1 cellular context compared by ENCODE assay signal in the genomic region with DNA sequence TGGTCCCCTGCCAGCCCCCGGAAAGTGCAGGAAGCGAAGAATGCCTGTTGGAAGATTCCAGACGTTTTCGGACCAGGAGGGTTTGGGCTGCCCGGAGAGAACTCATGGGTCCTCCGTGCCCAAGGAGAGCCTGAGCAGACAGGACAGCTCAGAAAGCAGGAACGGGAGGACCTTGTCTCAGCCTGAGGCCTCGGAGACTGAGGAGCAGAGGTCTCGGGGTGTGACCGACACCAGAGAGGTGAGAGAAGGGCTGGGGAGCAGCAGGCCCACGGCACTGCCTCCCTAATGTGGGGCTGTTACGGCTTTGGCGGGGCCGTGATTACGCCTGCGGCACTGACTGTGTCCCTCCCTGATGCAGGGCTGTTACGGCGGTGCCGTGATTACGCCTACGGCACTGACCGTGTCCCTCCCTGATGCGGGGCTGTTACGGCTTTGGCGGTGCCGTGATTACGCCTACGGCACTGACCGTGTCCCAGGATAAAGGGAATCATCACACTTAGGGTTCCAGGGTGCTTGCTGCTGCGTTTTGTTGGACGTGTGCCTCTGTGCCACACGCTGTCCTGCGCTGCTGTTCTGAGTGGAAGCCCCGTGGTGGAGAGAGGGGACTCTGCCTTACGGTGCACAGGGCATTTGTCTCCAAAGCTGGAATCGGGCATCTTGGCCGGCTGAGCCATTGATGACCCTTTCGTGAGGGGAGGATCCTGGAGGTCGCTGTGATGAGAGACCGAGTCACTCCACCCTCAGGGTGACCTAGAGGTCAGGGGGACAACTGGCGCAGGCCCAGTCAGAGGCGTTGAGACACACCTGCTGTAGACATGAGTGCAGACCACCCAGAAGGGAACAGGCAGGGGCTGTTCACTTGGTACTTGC.
TF ChIP-seq lines count a peak whose summit lies in the region.

No MANE protein-coding gene starts in this region.

TF ChIP-seq in WTC11, 78 proteins besides CTCF, POLR2A, EP300 and RAD21:
- TF ChIP-seq, protein P1, sequence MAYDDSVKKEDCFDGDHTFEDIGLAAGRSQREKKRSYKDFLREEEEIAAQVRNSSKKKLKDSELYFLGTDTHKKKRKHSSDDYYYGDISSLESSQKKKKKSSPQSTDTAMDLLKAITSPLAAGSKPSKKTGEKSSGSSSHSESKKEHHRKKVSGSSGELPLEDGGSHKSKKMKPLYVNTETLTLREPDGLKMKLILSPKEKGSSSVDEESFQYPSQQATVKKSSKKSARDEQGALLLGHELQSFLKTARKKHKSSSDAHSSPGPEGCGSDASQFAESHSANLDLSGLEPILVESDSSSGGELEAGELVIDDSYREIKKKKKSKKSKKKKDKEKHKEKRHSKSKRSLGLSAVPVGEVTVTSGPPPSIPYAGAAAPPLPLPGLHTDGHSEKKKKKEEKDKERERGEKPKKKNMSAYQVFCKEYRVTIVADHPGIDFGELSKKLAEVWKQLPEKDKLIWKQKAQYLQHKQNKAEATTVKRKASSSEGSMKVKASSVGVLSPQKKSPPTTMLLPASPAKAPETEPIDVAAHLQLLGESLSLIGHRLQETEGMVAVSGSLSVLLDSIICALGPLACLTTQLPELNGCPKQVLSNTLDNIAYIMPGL (CRISPR knock-in tag; IDR thresholded peaks at IDR 0.05) = no peak
- TF ChIP-seq NR2C2 (CRISPR knock-in tag; IDR thresholded peaks at IDR 0.05) (no peak), MYBL2 (CRISPR knock-in tag; IDR thresholded peaks at IDR 0.05) (no peak), FOXJ3 (CRISPR knock-in tag; IDR thresholded peaks at IDR 0.05; ENCODE audit: borderline replicate concordance) (no peak), ZNF671 (CRISPR knock-in tag; IDR thresholded peaks at IDR 0.05) (no peak), ZNF219 (CRISPR knock-in tag; IDR thresholded peaks at IDR 0.05; ENCODE audit: borderline replicate concordance) (no peak), ELF4 (CRISPR knock-in tag; IDR thresholded peaks at IDR 0.05; ENCODE audit: low read depth) (no peak), SMAD4 (CRISPR knock-in tag; IDR thresholded peaks at IDR 0.05) (no peak), PRRX2 (CRISPR knock-in tag; IDR thresholded peaks at IDR 0.05) (no peak), EMX1 (CRISPR knock-in tag; IDR thresholded peaks at IDR 0.05) (no peak), ATF1 (CRISPR knock-in tag; IDR thresholded peaks at IDR 0.05) (no peak), SOX15 (CRISPR knock-in tag; IDR thresholded peaks at IDR 0.05) (no peak), ZNF138 (CRISPR knock-in tag; conservative IDR thresholded peaks at IDR 0.05) (no peak), GRHL2 (CRISPR knock-in tag; IDR thresholded peaks at IDR 0.05; ENCODE audit: insufficient replicate concordance, severe bottlenecking) (no peak)
- TF ChIP-seq, protein P2, sequence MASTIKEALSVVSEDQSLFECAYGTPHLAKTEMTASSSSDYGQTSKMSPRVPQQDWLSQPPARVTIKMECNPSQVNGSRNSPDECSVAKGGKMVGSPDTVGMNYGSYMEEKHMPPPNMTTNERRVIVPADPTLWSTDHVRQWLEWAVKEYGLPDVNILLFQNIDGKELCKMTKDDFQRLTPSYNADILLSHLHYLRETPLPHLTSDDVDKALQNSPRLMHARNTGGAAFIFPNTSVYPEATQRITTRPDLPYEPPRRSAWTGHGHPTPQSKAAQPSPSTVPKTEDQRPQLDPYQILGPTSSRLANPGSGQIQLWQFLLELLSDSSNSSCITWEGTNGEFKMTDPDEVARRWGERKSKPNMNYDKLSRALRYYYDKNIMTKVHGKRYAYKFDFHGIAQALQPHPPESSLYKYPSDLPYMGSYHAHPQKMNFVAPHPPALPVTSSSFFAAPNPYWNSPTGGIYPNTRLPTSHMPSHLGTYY (CRISPR knock-in tag; IDR thresholded peaks at IDR 0.05) = no peak
- TF ChIP-seq, protein P3, sequence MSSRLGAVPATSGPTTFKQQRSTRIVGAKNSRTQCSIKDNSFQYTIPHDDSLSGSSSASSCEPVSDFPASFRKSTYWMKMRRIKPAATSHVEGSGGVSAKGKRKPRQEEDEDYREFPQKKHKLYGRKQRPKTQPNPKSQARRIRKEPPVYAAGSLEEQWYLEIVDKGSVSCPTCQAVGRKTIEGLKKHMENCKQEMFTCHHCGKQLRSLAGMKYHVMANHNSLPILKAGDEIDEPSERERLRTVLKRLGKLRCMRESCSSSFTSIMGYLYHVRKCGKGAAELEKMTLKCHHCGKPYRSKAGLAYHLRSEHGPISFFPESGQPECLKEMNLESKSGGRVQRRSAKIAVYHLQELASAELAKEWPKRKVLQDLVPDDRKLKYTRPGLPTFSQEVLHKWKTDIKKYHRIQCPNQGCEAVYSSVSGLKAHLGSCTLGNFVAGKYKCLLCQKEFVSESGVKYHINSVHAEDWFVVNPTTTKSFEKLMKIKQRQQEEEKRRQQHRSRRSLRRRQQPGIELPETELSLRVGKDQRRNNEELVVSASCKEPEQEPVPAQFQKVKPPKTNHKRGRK (CRISPR knock-in tag; IDR thresholded peaks at IDR 0.05; ENCODE audit: borderline replicate concordance) = no peak
- TF ChIP-seq, protein P4, sequence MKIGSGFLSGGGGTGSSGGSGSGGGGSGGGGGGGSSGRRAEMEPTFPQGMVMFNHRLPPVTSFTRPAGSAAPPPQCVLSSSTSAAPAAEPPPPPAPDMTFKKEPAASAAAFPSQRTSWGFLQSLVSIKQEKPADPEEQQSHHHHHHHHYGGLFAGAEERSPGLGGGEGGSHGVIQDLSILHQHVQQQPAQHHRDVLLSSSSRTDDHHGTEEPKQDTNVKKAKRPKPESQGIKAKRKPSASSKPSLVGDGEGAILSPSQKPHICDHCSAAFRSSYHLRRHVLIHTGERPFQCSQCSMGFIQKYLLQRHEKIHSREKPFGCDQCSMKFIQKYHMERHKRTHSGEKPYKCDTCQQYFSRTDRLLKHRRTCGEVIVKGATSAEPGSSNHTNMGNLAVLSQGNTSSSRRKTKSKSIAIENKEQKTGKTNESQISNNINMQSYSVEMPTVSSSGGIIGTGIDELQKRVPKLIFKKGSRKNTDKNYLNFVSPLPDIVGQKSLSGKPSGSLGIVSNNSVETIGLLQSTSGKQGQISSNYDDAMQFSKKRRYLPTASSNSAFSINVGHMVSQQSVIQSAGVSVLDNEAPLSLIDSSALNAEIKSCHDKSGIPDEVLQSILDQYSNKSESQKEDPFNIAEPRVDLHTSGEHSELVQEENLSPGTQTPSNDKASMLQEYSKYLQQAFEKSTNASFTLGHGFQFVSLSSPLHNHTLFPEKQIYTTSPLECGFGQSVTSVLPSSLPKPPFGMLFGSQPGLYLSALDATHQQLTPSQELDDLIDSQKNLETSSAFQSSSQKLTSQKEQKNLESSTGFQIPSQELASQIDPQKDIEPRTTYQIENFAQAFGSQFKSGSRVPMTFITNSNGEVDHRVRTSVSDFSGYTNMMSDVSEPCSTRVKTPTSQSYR (CRISPR knock-in tag; IDR thresholded peaks at IDR 0.05) = no peak
- TF ChIP-seq, protein P5, sequence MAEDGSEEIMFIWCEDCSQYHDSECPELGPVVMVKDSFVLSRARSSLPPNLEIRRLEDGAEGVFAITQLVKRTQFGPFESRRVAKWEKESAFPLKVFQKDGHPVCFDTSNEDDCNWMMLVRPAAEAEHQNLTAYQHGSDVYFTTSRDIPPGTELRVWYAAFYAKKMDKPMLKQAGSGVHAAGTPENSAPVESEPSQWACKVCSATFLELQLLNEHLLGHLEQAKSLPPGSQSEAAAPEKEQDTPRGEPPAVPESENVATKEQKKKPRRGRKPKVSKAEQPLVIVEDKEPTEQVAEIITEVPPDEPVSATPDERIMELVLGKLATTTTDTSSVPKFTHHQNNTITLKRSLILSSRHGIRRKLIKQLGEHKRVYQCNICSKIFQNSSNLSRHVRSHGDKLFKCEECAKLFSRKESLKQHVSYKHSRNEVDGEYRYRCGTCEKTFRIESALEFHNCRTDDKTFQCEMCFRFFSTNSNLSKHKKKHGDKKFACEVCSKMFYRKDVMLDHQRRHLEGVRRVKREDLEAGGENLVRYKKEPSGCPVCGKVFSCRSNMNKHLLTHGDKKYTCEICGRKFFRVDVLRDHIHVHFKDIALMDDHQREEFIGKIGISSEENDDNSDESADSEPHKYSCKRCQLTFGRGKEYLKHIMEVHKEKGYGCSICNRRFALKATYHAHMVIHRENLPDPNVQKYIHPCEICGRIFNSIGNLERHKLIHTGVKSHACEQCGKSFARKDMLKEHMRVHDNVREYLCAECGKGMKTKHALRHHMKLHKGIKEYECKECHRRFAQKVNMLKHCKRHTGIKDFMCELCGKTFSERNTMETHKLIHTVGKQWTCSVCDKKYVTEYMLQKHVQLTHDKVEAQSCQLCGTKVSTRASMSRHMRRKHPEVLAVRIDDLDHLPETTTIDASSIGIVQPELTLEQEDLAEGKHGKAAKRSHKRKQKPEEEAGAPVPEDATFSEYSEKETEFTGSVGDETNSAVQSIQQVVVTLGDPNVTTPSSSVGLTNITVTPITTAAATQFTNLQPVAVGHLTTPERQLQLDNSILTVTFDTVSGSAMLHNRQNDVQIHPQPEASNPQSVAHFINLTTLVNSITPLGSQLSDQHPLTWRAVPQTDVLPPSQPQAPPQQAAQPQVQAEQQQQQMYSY (CRISPR knock-in tag; IDR thresholded peaks at IDR 0.05) = no peak
